In the genomic region with DNA sequence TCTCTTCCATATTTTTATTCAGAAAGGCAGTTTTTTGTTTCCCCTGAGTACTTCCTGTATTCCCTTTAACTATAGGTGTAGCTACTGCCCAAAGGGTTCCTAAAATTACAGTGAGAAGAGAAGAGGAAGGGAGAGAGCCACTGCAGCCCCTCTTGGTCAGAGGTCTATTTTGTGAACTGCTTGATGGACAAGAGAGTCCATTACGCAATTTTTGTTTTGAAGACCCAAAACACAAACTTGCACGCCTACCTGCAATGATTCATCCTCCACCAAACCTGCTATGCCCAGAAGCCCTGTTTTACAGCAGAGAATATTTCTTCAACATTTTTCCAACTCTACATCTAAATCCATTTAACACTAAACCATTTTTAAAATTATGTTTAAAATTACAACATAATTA, we compare ENCODE assay signal across 26 cellular contexts.
DNase-seq lines count a peak whose midpoint lies in the region; ATAC-seq, FAIRE-seq and TF ChIP-seq lines count a peak whose summit lies in the region.
"Had no signal": no experiment of that assay in that cellular context is flagged by ENCODE, and none has a peak within 500 bp of the region (broad histone marks: within the 10 kb centered on the region; RNA-seq: fewer than 3 reads in every experiment).

No MANE protein-coding gene starts in this region.

- H3K4me2 ChIP-seq in mesendoderm (ENCODE audit: low read length): no peak overlapping the region
- H3K4me2 ChIP-seq: BLaER1 treated with 17β-estradiol and CSF1 and Interleukin-3, amounts not matched to agents 10 nM and 100 nM had no signal

- H3K4me1 Mint-ChIP-seq in MCF 10A (ENCODE audit: insufficient read depth, unreplicated experiment): no peaks in the 10 kb centered on the region
- H3K4me1 Mint-ChIP-seq: CD14-positive monocyte; CD8-positive, alpha-beta memory T cell had no signal

- no peaks in the 10 kb centered on the region for H3K27me3 Mint-ChIP-seq in MCF 10A (ENCODE audit: insufficient read depth, unreplicated experiment)
- H3K27me3 Mint-ChIP-seq: CD4-positive, alpha-beta T cell had no signal

- ATAC-seq in GM21723 (IDR thresholded peaks at IDR 0.05; ENCODE audit: unreplicated experiment): no peak
- no peak for ATAC-seq in HG02870 (IDR thresholded peaks at IDR 0.05; ENCODE audit: unreplicated experiment)
- ATAC-seq: GM12878 had no signal

- intact Hi-C loops in MCF 10A (cut with micrococcal nuclease): no loop called here
- intact Hi-C loops in breast epithelium (cut with DNase I; ENCODE audit: low total_unique reads): no loop called here

- no peak overlapping the region for H3K23ac ChIP-seq in mesendoderm (ENCODE audit: low read length)

- no peak overlapping the region for H2AK5ac ChIP-seq in mesendoderm (ENCODE audit: low read length)

- no peak overlapping the region for H3K56ac ChIP-seq in mesendoderm (ENCODE audit: low read length)

- H3K79me2 ChIP-seq in mesendoderm (ENCODE audit: control insufficient read depth, insufficient read depth, low read length): no peaks in the 10 kb centered on the region

- in situ Hi-C loops in KBM-7 (cut with MboI; ENCODE audit: low pct_unique_long_range_greater_than_20kb, low sequenced_read_pairs): no loop called here

- H3K9me3 Mint-ChIP-seq in MCF 10A (ENCODE audit: unreplicated experiment): no peaks in the 10 kb centered on the region
- H3K9me3 Mint-ChIP-seq: CD4-positive, alpha-beta T cell had no signal

- no peak overlapping the region for H2BK15ac ChIP-seq in mesendoderm (replicated peaks; ENCODE audit: low read depth)

- H3K27me3 ChIP-seq in breast epithelium (no peaks in the 10 kb centered on the region), bronchial epithelial cell (ENCODE audit: control insufficient read depth, insufficient read depth, low read length) (no peaks in the 10 kb centered on the region), mesendoderm (ENCODE audit: insufficient read depth, low read length, poor library complexity) (no peaks in the 10 kb centered on the region)
- H3K27me3 ChIP-seq: BE2C; BLaER1 treated with 17β-estradiol and CSF1 and Interleukin-3, amounts not matched to agents 10 nM and 100 nM had no signal

- no peak overlapping the region for H3K4me3 ChIP-seq in breast epithelium
- no peak overlapping the region for H3K4me3 ChIP-seq in bronchial epithelial cell (ENCODE audit: low read depth, low read length)
- no peak overlapping the region for H3K4me3 ChIP-seq in mesendoderm (ENCODE audit: low read length)
- H3K4me3 ChIP-seq: BLaER1 treated with 17β-estradiol and CSF1 and Interleukin-3, amounts not matched to agents 10 nM and 100 nM; GM12878; GM23248 had no signal

- no peak overlapping the region for H3K9ac ChIP-seq in mesendoderm (ENCODE audit: low read length)
- H3K9ac ChIP-seq: BLaER1 treated with 17β-estradiol and CSF1 and Interleukin-3, amounts not matched to agents 10 nM and 100 nM; GM23248 had no signal

- no peaks in the 10 kb centered on the region for H3K9me3 ChIP-seq in breast epithelium
- H3K9me3 ChIP-seq: BE2C had no signal

- peak; percentile 47 for DNase-seq in MCF 10A (ENCODE audit: unreplicated experiment)
- DNase-seq in breast epithelium (ENCODE audit: low spot score in 2 of 2): no peak
- peak; percentile 1 for DNase-seq in KBM-7
- DNase-seq in bronchial epithelial cell (ENCODE audit: low read depth): peak; percentile 11
- no peak for DNase-seq in mesendoderm
- no peak for DNase-seq in NCI-H1105 (lab: John Stamatoyannopoulos, UW)
- DNase-seq: ACHN; AML-193; BE2C; CD4-positive, alpha-beta T cell; CD8-positive, alpha-beta memory T cell; DMS79; EL; GDM1; GM23248; H7; HCEC 1CT had no signal

- no peak overlapping the region for H2BK120ac ChIP-seq in mesendoderm (ENCODE audit: low read depth, low read length)

- H3K4me1 ChIP-seq in breast epithelium (no peaks in the 10 kb centered on the region), mesendoderm (ENCODE audit: control insufficient read depth, low read depth, low read length) (no peaks in the 10 kb centered on the region)
- H3K4me1 ChIP-seq: BE2C had no signal

- TF ChIP-seq POLR2A in breast epithelium (IDR thresholded peaks at IDR 0.05): no peak

- peak overlapping the region; percentile 16 for H3K4ac ChIP-seq in mesendoderm (ENCODE audit: low read depth, low read length)

- no peaks in the 10 kb centered on the region for H3K79me1 ChIP-seq in mesendoderm (ENCODE audit: low read length)

- no peaks in the 10 kb centered on the region for H3K36me3 Mint-ChIP-seq in MCF 10A (ENCODE audit: insufficient read depth, unreplicated experiment)
- H3K36me3 Mint-ChIP-seq: CD14-positive monocyte; CD8-positive, alpha-beta memory T cell had no signal

- H4K8ac ChIP-seq in mesendoderm (ENCODE audit: low read depth, low read length): no peak overlapping the region

- H3K27ac Mint-ChIP-seq in MCF 10A (ENCODE audit: low read depth, unreplicated experiment): no peak overlapping the region
- H3K27ac Mint-ChIP-seq: CD14-positive monocyte; CD4-positive, alpha-beta T cell; CD8-positive, alpha-beta memory T cell had no signal

- H2BK5ac ChIP-seq in mesendoderm (ENCODE audit: low read length): no peak overlapping the region

- no peak for TF ChIP-seq CTCF in MCF 10A (IDR thresholded peaks at IDR 0.05; ENCODE audit: unreplicated experiment)
- TF ChIP-seq CTCF in breast epithelium (IDR thresholded peaks at IDR 0.05): no peak
- no peak for TF ChIP-seq CTCF in bronchial epithelial cell (IDR thresholded peaks at IDR 0.05; ENCODE audit: insufficient read depth, low read length, severe bottlenecking)

- H3K36me3 ChIP-seq in breast epithelium (no peaks in the 10 kb centered on the region), bronchial epithelial cell (ENCODE audit: control insufficient read depth, insufficient read depth, low read length) (no peaks in the 10 kb centered on the region), mesendoderm (ENCODE audit: control insufficient read depth, insufficient read depth, low read length) (no peaks in the 10 kb centered on the region)
- H3K36me3 ChIP-seq: BE2C; BLaER1 treated with 17β-estradiol and CSF1 and Interleukin-3, amounts not matched to agents 10 nM and 100 nM had no signal

- no peak overlapping the region for H4K5ac ChIP-seq in mesendoderm (ENCODE audit: low read length)

- POLR2A ChIA-PET in MCF 10A (lab: Yijun Ruan, JAX): no interaction called here

- no peak for FAIRE-seq in bronchial epithelial cell (lab: Jason Lieb, UNC)
- FAIRE-seq: A204.1, D721Med, GM12878, H1 had no signal

- CTCF ChIA-PET in MCF 10A (lab: Yijun Ruan, JAX): no interaction called here

- no peak overlapping the region for H3K18ac ChIP-seq in mesendoderm (ENCODE audit: low read length)

- BruUV-seq in MCF 10A (replicated peaks; lab: Mats Ljungman, UMichigan): no TSS peak

- no peak overlapping the region for H3K4me3 Mint-ChIP-seq in MCF 10A (ENCODE audit: unreplicated experiment)
- H3K4me3 Mint-ChIP-seq: CD14-positive monocyte; CD4-positive, alpha-beta T cell; CD8-positive, alpha-beta memory T cell had no signal

- WGBS in mesendoderm (ENCODE audit: extremely low coverage, insufficient coverage, low lambda C conversion rate): no CpG with 5 or more reads among the region's 2 CpGs

- H3K27ac ChIP-seq in breast epithelium: no peak overlapping the region
- no peak overlapping the region for H3K27ac ChIP-seq in mesendoderm (ENCODE audit: low read depth, low read length)
- H3K27ac ChIP-seq: 22Rv1; BLaER1 treated with 17β-estradiol and CSF1 and Interleukin-3, amounts not matched to agents 10 nM and 100 nM; GM23248 had no signal

Comparison
In these comparisons a context has a peak if more than half of its experiments do, and no peak if none do; other contexts are left out.
1. DNase-seq: peak in MCF 10A (single experiment), KBM-7 (single experiment) and bronchial epithelial cell (single experiment); none in breast epithelium (0 of 2), mesendoderm (single experiment) and NCI-H1105 (single experiment).